Comparison of ENCODE assay signal across 7 cellular contexts in the genomic region with DNA sequence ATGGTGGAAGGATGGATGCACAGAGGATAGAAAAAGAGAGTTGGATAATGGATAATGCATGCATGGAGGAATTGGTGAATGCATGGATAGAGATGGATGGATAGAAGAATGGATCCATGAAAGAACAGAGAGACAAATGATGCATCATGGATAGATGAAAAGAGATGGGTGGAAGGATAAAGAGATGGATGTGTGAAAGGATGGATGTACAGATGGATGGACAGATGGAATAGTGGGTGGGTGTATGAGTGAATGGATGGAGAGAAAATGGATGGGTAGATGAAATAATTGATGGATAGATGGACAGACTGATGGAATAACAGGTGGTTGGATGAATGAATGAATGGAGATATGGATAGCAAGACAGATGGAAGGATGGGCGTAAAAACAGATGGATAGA.
"Had no signal": no experiment of that assay in that cellular context is flagged by ENCODE, and none has a peak within 500 bp of the region (broad histone marks: within the 10 kb centered on the region; RNA-seq: fewer than 3 reads in every experiment).

No MANE protein-coding gene starts in this region.

- ATAC-seq: HepG2, K562 had no signal

- DNase-seq: IMR-90, KBM-7, KG1 had no signal

- FAIRE-seq: HepG2, K562 had no signal

- H3K27ac ChIP-seq: HL-60, KMS-11 had no signal

- H3K4me3 ChIP-seq: K562 had no signal
